33 cellular contexts compared by ENCODE assay signal in genomic region chr10:77471069-77471536, GRCh38.
"Had no signal": no experiment of that assay in that cellular context is flagged by ENCODE, and none has a peak within 500 bp of the region (broad histone marks: within the 10 kb centered on the region; RNA-seq: fewer than 3 reads in every experiment).

No MANE protein-coding gene starts in this region.

- H3K79me2 ChIP-seq: hepatocyte had no signal

- H2AFZ ChIP-seq: hepatocyte had no signal

- H3K9me3 ChIP-seq: gastroesophageal sphincter, pancreas, prostate gland, stomach, thyroid gland, upper lobe of right lung had no signal

- DNase-seq: activated CD4-positive, alpha-beta memory T cell treated with anti-CD3 and anti-CD28 coated beads, Interleukin-2, amount 10 ng/mL, durations not matched to agents 7 days and 5 days; activated CD4-positive, alpha-beta T cell treated with anti-CD3 and anti-CD28 coated beads, Interleukin-2, amount 10 ng/mL, durations not matched to agents 7 days and 5 days; activated CD4-positive, CD25-positive, alpha-beta regulatory T cell treated with anti-CD3 and anti-CD28 coated beads, Interleukin-2, amount 50 U/mL, for 72 hours; activated CD8-positive, alpha-beta memory T cell treated with anti-CD3 and anti-CD28 coated beads, Interleukin-2, amount 50 U/mL, for 48 hours; activated gamma-delta T cell; activated naive CD4-positive, alpha-beta T cell treated with anti-CD3 and anti-CD28 coated beads, Interleukin-2, amount 10 ng/mL, durations not matched to agents 7 days and 5 days; activated naive CD8-positive, alpha-beta T cell treated with anti-CD3 and anti-CD28 coated beads, Interleukin-2, amount 10 ng/mL, durations not matched to agents 7 days and 5 days; activated T-cell treated with anti-CD3 and anti-CD28 coated beads, Interleukin-2, amount 50 U/mL, for 24 hours; amniotic stem cell; brain microvascular endothelial cell; caudate nucleus; cortex of kidney; islet precursor cell; left cardiac atrium; midbrain; naive thymus-derived CD4-positive, alpha-beta T cell; nucleus accumbens; pancreas; stimulated activated CD4-positive, alpha-beta T cell treated with anti-CD3 and anti-CD28 coated beads, Interleukin-1b, Interleukin-23, amount 100 ng/mL, for 48 hours; stimulated activated CD4-positive, alpha-beta T cell treated with anti-CD3 and anti-CD28 coated beads, Interleukin-4, amount 100 ng/mL, for 4 hours; stimulated activated CD8-positive, alpha-beta memory T cell treated with anti-CD3 and anti-CD28 coated beads, Interleukin-4, amount 100 ng/mL, for 48 hours; stomach; thyroid gland; upper lobe of right lung had no signal

- H3K4me3 ChIP-seq: gastroesophageal sphincter, hepatocyte, pancreas, prostate gland, smooth muscle cell, stomach, thyroid gland, upper lobe of right lung had no signal

- FAIRE-seq: astrocyte, endothelial cell of umbilical vein, pancreas, TTC549 had no signal

- H3K36me3 ChIP-seq: brain microvascular endothelial cell, gastroesophageal sphincter, pancreas, prostate gland, stomach, thyroid gland, upper lobe of right lung had no signal

- H3K4me1 ChIP-seq: prostate gland, thyroid gland, upper lobe of right lung had no signal

- H3K27ac ChIP-seq: brain microvascular endothelial cell, hepatocyte, pancreas, prostate gland, stomach, thyroid gland, upper lobe of right lung, VCaP had no signal

- H3K4me2 ChIP-seq: hepatocyte, smooth muscle cell had no signal

- H3K27me3 ChIP-seq: brain microvascular endothelial cell, gastroesophageal sphincter, hepatocyte, pancreas, stomach, thyroid gland, upper lobe of right lung had no signal

- ATAC-seq: gastroesophageal sphincter; left cardiac atrium; pancreas; stimulated activated memory B cell treated with anti-CD40 and anti-IgM and Interleukin-4, amounts not matched to agents 10 μg/mL and 1 μg/mL and 100 μg/mL, for 72 hours; upper lobe of right lung had no signal
